ENCODE assay signal across 20 cellular contexts in genomic region chr20:38800882-38801281, GRCh38. TPM values are rescaled to one million over a fixed set of nuclear protein-coding genes. Genes with fewer than 3 reads are reported as not detected.
DNase-seq lines count a peak whose midpoint lies in the region; ATAC-seq, FAIRE-seq and TF ChIP-seq lines count a peak whose summit lies in the region.
"Had no signal": no experiment of that assay in that cellular context is flagged by ENCODE, and none has a peak within 500 bp of the region (broad histone marks: within the 10 kb centered on the region; RNA-seq: fewer than 3 reads in every experiment).

No MANE protein-coding gene starts in this region.

- no peaks in the 10 kb centered on the region for H3K27me3 Mint-ChIP-seq in IgD-negative memory B cell
- peaks cover 0 to 2% (median 0%) of the 10 kb centered on the region in 5 donors for H3K27me3 Mint-ChIP-seq in naive thymus-derived CD8-positive, alpha-beta T cell

- no peak overlapping the region for H2AFZ ChIP-seq in H1 (ENCODE audit: low read length)

- no peak overlapping the region for H3K14ac ChIP-seq in H1 (ENCODE audit: insufficient read length)

- H4K8ac ChIP-seq in H1 (ENCODE audit: extremely low read depth, insufficient read depth, low read length), result no peak overlapping the region

- peaks cover 0 to 6% (median 2%) of the 10 kb centered on the region in 3 donors for H3K9me3 Mint-ChIP-seq in IgD-negative memory B cell
- peaks cover 0 to 10% (median 5%) of the 10 kb centered on the region in 9 donors for H3K9me3 Mint-ChIP-seq in naive thymus-derived CD8-positive, alpha-beta T cell

- DNase-seq in left ventricle myocardium inferior (no peak), heart left ventricle (no peak), H1 (ENCODE audit: low read depth in 1 of 2, low spot score in 2 of 2) (no peak), COLO829 (ENCODE audit: low spot score) (no peak), NCI-H1436 treated with DMSO at 0.1 percent for 48 hours (lab: John Stamatoyannopoulos, UW) (no peak), NCI-H1694 treated with DMSO at 0.1 percent for 48 hours (lab: John Stamatoyannopoulos, UW) (no peak)
- no peak for DNase-seq in naive thymus-derived CD8-positive, alpha-beta T cell
- DNase-seq: 8988T; Caco-2; CD8-positive, alpha-beta T cell; GOT3 had no signal

- TF ChIP-seq CTCF in left ventricle myocardium inferior (IDR thresholded peaks at IDR 0.05; ENCODE audit: borderline replicate concordance), result no peak
- no peak for TF ChIP-seq CTCF in heart left ventricle (IDR thresholded peaks at IDR 0.05)
- no peak for TF ChIP-seq CTCF in H1 (IDR thresholded peaks at IDR 0.05; ENCODE audit: control extremely low read depth in 1 of 3, insufficient read depth in 1 of 3, low read depth in 1 of 3, low read length in 3 of 3)

- no peak overlapping the region for H3K4me3 Mint-ChIP-seq in IgD-negative memory B cell
- no peak overlapping the region for H3K4me3 Mint-ChIP-seq in naive thymus-derived CD8-positive, alpha-beta T cell
- H3K4me3 Mint-ChIP-seq: CD8-positive, alpha-beta T cell had no signal

- TF ChIP-seq EP300 in H1 (IDR thresholded peaks at IDR 0.05; ENCODE audit: borderline replicate concordance in 1 of 2, low read depth in 2 of 2, low read length in 2 of 2), result no peak

- H3K79me1 ChIP-seq in H1 (ENCODE audit: low read depth, low read length), result no peaks in the 10 kb centered on the region

- H3K4me1 ChIP-seq in left ventricle myocardium inferior, result peaks cover 31% of the 10 kb centered on the region
- peaks cover 0 to 35% (median 18%) of the 10 kb centered on the region in 12 donors for H3K4me1 ChIP-seq in heart left ventricle
- H3K4me1 ChIP-seq in H1 (replicated peaks in 1 of 4; ENCODE audit: control insufficient read depth in 3 of 4, insufficient read depth in 4 of 4, low read length in 3 of 4), result peaks cover 5 to 13% (median 10%) of the 10 kb centered on the region in 4 experiments; a peak in 6 of 7 replicates
- H3K4me1 ChIP-seq: Caco-2 had no signal

- H4K5ac ChIP-seq in H1 (ENCODE audit: insufficient read length, low read depth, low read length), result no peak overlapping the region

- no peak for TF ChIP-seq RAD21 in H1 (IDR thresholded peaks at IDR 0.05 in 1 of 2, conservative IDR thresholded peaks at IDR 0.05 in 1 of 2; ENCODE audit: low read depth in 2 of 2, low read length in 2 of 2)

- no peak overlapping the region for H2BK5ac ChIP-seq in H1 (ENCODE audit: low read depth, low read length)

- H3K27ac Mint-ChIP-seq in IgD-negative memory B cell, result peak overlapping the region in 2 of 3 donors; percentile 67
- H3K27ac Mint-ChIP-seq in naive thymus-derived CD8-positive, alpha-beta T cell, result peak overlapping the region in 6 of 10 donors; percentile 8 to 63 (median 48)
- H3K27ac Mint-ChIP-seq: CD8-positive, alpha-beta T cell had no signal

- no peaks in the 10 kb centered on the region for H3K9me3 ChIP-seq in left ventricle myocardium inferior (replicated peaks)
- no peaks in the 10 kb centered on the region for H3K9me3 ChIP-seq in heart left ventricle
- no peaks in the 10 kb centered on the region for H3K9me3 ChIP-seq in H1 (ENCODE audit: insufficient read depth in 2 of 2, low read depth in 1 of 2, low read length in 1 of 2)
- H3K9me3 ChIP-seq: BLaER1, Caco-2, HAP-1 had no signal

- H4K20me1 ChIP-seq in H1 (replicated peaks in 1 of 2; ENCODE audit: control insufficient read depth in 1 of 2, insufficient read depth in 2 of 2, low read length in 2 of 2), result no peaks in the 10 kb centered on the region
- H4K20me1 ChIP-seq: BLaER1 had no signal

- no peak overlapping the region for H3K23ac ChIP-seq in H1 (ENCODE audit: insufficient read length)

- no peak overlapping the region for H2AK5ac ChIP-seq in H1 (ENCODE audit: low read depth, low read length)

- TF ChIP-seq POLR2A in heart left ventricle (IDR thresholded peaks at IDR 0.05), result no peak
- TF ChIP-seq POLR2A in H1 (IDR thresholded peaks at IDR 0.05; ENCODE audit: control extremely low read depth in 1 of 2, low read depth in 2 of 2, low read length in 2 of 2), result no peak

- CTCF ChIA-PET in H1 (lab: Charles Lee; ENCODE audit: partially characterized antibody), result interaction anchor here (1.4 kb wide), 1 partner anchor 60 kb away, joined by 4 read pairs; no protein-coding TSS in a partner anchor

- H3K36me3 ChIP-seq in left ventricle myocardium inferior (no peaks in the 10 kb centered on the region), heart left ventricle (no peaks in the 10 kb centered on the region), H1 (ENCODE audit: control insufficient read depth in 2 of 4, insufficient read depth in 4 of 4, low read length in 3 of 4) (no peaks in the 10 kb centered on the region)
- H3K36me3 ChIP-seq: BLaER1, HAP-1 had no signal

- H3K18ac ChIP-seq in H1 (ENCODE audit: extremely low read depth, low read length), result no peak overlapping the region

- no peak overlapping the region for H4K91ac ChIP-seq in H1 (replicated peaks; ENCODE audit: insufficient read length, low read length)

- FAIRE-seq in H1 (lab: Jason Lieb, UNC), result no peak
- FAIRE-seq: D721Med, G401.6, GM12892, HTR-8/SVneo had no signal

- H3K9ac ChIP-seq in H1 (replicated peaks in 1 of 4; ENCODE audit: extremely low read depth in 1 of 4, low read depth in 3 of 4, low read length in 3 of 4), result no peak overlapping the region
- H3K9ac ChIP-seq: BLaER1, KMS-11 had no signal

- H2BK15ac ChIP-seq in H1 (ENCODE audit: low read length), result no peak overlapping the region

- WGBS in heart left ventricle, 4 donors, result 92 to 97% (median 95%) methylated on average over 3 of the region's 3 CpGs
- 93% methylated on average over 3 of the region's 3 CpGs; no CpG with 5 or more reads in 1 of the 2 experiments for WGBS in H1 (ENCODE audit: extremely low coverage in 1 of 2, insufficient coverage in 1 of 2, insufficient read length in 1 of 2, insufficient replicate concordance in 2 of 2, low coverage in 1 of 2, low lambda C conversion rate in 2 of 2, missing lambda C conversion rate in 1 of 2), 2 experiments

- no peak overlapping the region for H3K4ac ChIP-seq in H1 (replicated peaks; ENCODE audit: insufficient read length, low read depth, low read length)

- H2BK20ac ChIP-seq in H1 (ENCODE audit: low read length), result no peak overlapping the region

- H3K27me3 ChIP-seq in left ventricle myocardium inferior (ENCODE audit: low read depth) (peaks cover 18% of the 10 kb centered on the region), heart left ventricle (peaks cover 0 to 6% (median 3%) of the 10 kb centered on the region in 9 donors), H1 (replicated peaks in 1 of 4; ENCODE audit: control insufficient read depth in 3 of 4, extremely low read depth in 1 of 4, insufficient read depth in 3 of 4, low read length in 3 of 4) (no peaks in the 10 kb centered on the region)
- H3K27me3 ChIP-seq: BLaER1 had no signal

- no peak for ATAC-seq in heart left ventricle
- no peak for ATAC-seq in naive thymus-derived CD8-positive, alpha-beta T cell
- ATAC-seq: CD8-positive, alpha-beta T cell had no signal

- H3K79me2 ChIP-seq in H1 (ENCODE audit: control insufficient read depth in 1 of 2, insufficient read depth in 2 of 2, low read length in 2 of 2), result no peaks in the 10 kb centered on the region

- intact Hi-C loops in left ventricle myocardium inferior (cut with micrococcal nuclease) (loop anchor here (10.0 kb wide), 1 partner anchor 74 kb away; no protein-coding TSS in a partner anchor), heart left ventricle (cut with DNase I) (loop anchor here in 3 of 10 donors (10.0 kb wide), 3 partner anchors 74 to 94 kb away; no protein-coding TSS in a partner anchor)

- H3K4me3 ChIP-seq in left ventricle myocardium inferior (no peak overlapping the region), heart left ventricle (no peak overlapping the region), H1 (ENCODE audit: extremely low read depth in 1 of 4, insufficient read depth in 2 of 4, low read depth in 3 of 4, low read length in 4 of 4) (no peak overlapping the region)
- H3K4me3 ChIP-seq: BLaER1, HAP-1 had no signal

- no peak overlapping the region for H3K4me2 ChIP-seq in H1 (ENCODE audit: insufficient read depth in 1 of 2, low read depth in 2 of 2, low read length in 2 of 2)
- H3K4me2 ChIP-seq: BLaER1, KMS-11 had no signal

- H3K23me2 ChIP-seq in H1 (ENCODE audit: low read depth, low read length), result peaks cover 6% of the 10 kb centered on the region; the same call in 1 of the 2 replicates

- H3K4me1 Mint-ChIP-seq in IgD-negative memory B cell, result peaks cover 7 to 20% (median 16%) of the 10 kb centered on the region in 3 donors
- peaks cover 10 to 40% (median 38%) of the 10 kb centered on the region in 4 donors for H3K4me1 Mint-ChIP-seq in naive thymus-derived CD8-positive, alpha-beta T cell

- peaks cover 2% of the 10 kb centered on the region for H3K36me3 Mint-ChIP-seq in IgD-negative memory B cell
- H3K36me3 Mint-ChIP-seq in naive thymus-derived CD8-positive, alpha-beta T cell, result peaks cover 0 to 9% (median 5%) of the 10 kb centered on the region in 3 donors

- H3K27ac ChIP-seq in left ventricle myocardium inferior (replicated peaks) (peak overlapping the region; percentile 12), heart left ventricle (peak overlapping the region in 1 of 12 donors; percentile 62), H1 (ENCODE audit: low read depth, low read length) (no peak overlapping the region)
- H3K27ac ChIP-seq: BLaER1, KMS-11 had no signal

- no peak overlapping the region for H2BK12ac ChIP-seq in H1 (ENCODE audit: low read depth, low read length)

- POLR2A ChIA-PET in H1 (lab: Charles Lee; ENCODE audit: partially characterized antibody), result no interaction called here
- POLR2A ChIA-PET in naive thymus-derived CD8-positive, alpha-beta T cell (lab: Charles Lee), result no interaction called here

- H2BK120ac ChIP-seq in H1 (replicated peaks; ENCODE audit: low read depth, low read length), result peak overlapping the region; percentile 22

- no peak overlapping the region for H3K56ac ChIP-seq in H1 (replicated peaks; ENCODE audit: insufficient read length, low read depth, low read length)

RNA-seq across cellular contexts. Expression of gene PPP1R16B, which starts 4.6 kb away (rescaled TPM):
- total RNA-seq in left ventricle myocardium inferior (6.3 TPM), heart left ventricle (10 to 100 TPM in 1 of 9 donors, 1 to 10 TPM in 8; 3.4 to 11.8 (median 6.9) TPM)
- polyA plus RNA-seq in heart left ventricle (10 to 100 TPM in 1 of 2 donors, 1 to 10 TPM in 1; 1.9 to 12.2 TPM), IgD-negative memory B cell (68.0 TPM), H1 (2011; rRNA removed) (2.6 and 3.8 TPM in 2 replicates)
- total RNA-seq in H1 (2021; fragmentation: NEBNext Ultra II Directional; extraction: Animal tissue kit (Norgen Biotek cat#: 25700)), result 8.9 and 9.7 TPM in 2 replicates
- polyA plus RNA-seq in H1 (2011; cell fraction: cytosol; rRNA removed), result 3.9 TPM
- polyA plus RNA-seq in H1 (2011; cell fraction: nucleus; rRNA removed), result 7.3 TPM
- polyA plus RNA-seq in H1 (2012, experiment 1 of 2), result 3.3 to 4.7 TPM (median 4.1 TPM) in 4 replicates
- 5.1 TPM for polyA plus RNA-seq in H1 (2012, experiment 2 of 2)
- polyA plus RNA-seq in H1 (2013, experiment 1 of 2), result 7.4 TPM
- 7.5 TPM for polyA plus RNA-seq in H1 (2013, experiment 2 of 2)
- 7.7 and 10.3 TPM in 2 replicates for polyA minus RNA-seq in H1 (2011; rRNA and poly(A)+ RNA removed)
- 3.9 TPM for polyA minus RNA-seq in H1 (2011; cell fraction: cytosol; rRNA and poly(A)+ RNA removed)
- 3.4 TPM for polyA minus RNA-seq in H1 (2011; cell fraction: nucleus; rRNA and poly(A)+ RNA removed)
- 10 to 100 TPM; 31.4 to 33.6 TPM for total RNA-seq in naive thymus-derived CD8-positive, alpha-beta T cell
- polyA plus RNA-seq in naive thymus-derived CD8-positive, alpha-beta T cell, result 10 to 100 TPM in 2 of 3 donors, 1 to 10 TPM in 1; 9.7 to 15.6 (median 13.4) TPM
- total RNA-seq: Caco-2 had no signal
- polyA plus RNA-seq: AG04450 had no signal

RNA-seq across cellular contexts. Expression of gene ACTR5, which starts 52.6 kb away (rescaled TPM):
- total RNA-seq in left ventricle myocardium inferior (3.1 TPM), heart left ventricle (1 to 10 TPM; 2.3 to 4.1 (median 3.5) TPM)
- polyA plus RNA-seq in heart left ventricle (1 to 10 TPM; 2.4 to 6.4 TPM), IgD-negative memory B cell (12.5 TPM), H1 (2011; rRNA removed) (10.4 and 11.7 TPM in 2 replicates)
- total RNA-seq in H1 (2021; fragmentation: NEBNext Ultra II Directional; extraction: Animal tissue kit (Norgen Biotek cat#: 25700)), result 14.1 and 14.4 TPM in 2 replicates
- polyA plus RNA-seq in H1 (2011; cell fraction: cytosol; rRNA removed), result 12.6 TPM
- polyA plus RNA-seq in H1 (2011; cell fraction: nucleus; rRNA removed), result 19.7 TPM
- polyA plus RNA-seq in H1 (2012, experiment 1 of 2), result 10.0 to 12.0 TPM (median 11.3 TPM) in 4 replicates
- 10.4 TPM for polyA plus RNA-seq in H1 (2012, experiment 2 of 2)
- 9.9 TPM for polyA plus RNA-seq in H1 (2013, experiment 1 of 2)
- polyA plus RNA-seq in H1 (2013, experiment 2 of 2), result 9.2 TPM
- 10.7 and 11.4 TPM in 2 replicates for polyA minus RNA-seq in H1 (2011; rRNA and poly(A)+ RNA removed)
- 6.6 TPM for polyA minus RNA-seq in H1 (2011; cell fraction: cytosol; rRNA and poly(A)+ RNA removed)
- polyA minus RNA-seq in H1 (2011; cell fraction: nucleus; rRNA and poly(A)+ RNA removed), result 9.6 TPM
- 10 to 100 TPM; 20.7 to 21.8 TPM for total RNA-seq in naive thymus-derived CD8-positive, alpha-beta T cell
- 10 to 100 TPM in 2 of 3 donors, 1 to 10 TPM in 1; 8.8 to 10.3 (median 10.2) TPM for polyA plus RNA-seq in naive thymus-derived CD8-positive, alpha-beta T cell
